In the genomic region with DNA sequence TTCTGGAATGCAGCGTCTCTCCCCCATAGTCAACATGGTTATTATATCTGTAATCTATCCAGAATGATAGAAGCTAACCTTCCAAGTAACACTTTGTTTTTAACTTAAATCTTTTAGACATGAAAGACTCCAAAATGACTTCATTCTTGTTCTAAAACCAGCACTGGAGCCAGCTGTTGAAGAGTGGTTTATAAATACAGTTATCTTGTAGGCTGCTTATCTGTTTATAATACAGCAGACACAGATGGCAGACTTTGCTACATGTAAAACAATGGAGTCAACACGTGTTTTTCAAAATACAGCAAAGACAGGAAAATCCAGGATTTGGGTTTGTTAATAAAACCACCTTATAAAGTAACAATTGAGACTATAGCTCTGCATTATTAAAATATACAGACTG, we compare ENCODE assay signal across 16 cellular contexts. TPM values are rescaled to one million over a fixed set of nuclear protein-coding genes. Genes with fewer than 3 reads are reported as not detected.
A peak's percentile ranks its signal among the peaks of the same experiment; 100 is the strongest.
DNase-seq lines count a peak whose midpoint lies in the region; ATAC-seq, FAIRE-seq and TF ChIP-seq lines count a peak whose summit lies in the region.
"Had no signal": no experiment of that assay in that cellular context is flagged by ENCODE, and none has a peak within 500 bp of the region (broad histone marks: within the 10 kb centered on the region; RNA-seq: fewer than 3 reads in every experiment).

No MANE protein-coding gene starts in this region.

- peaks cover 84% of the 10 kb centered on the region for H3K36me3 Mint-ChIP-seq in Caco-2 (ENCODE audit: insufficient read depth, unreplicated experiment)

- no peak overlapping the region for H3K4me3 Mint-ChIP-seq in Caco-2 (ENCODE audit: unreplicated experiment)

- intact Hi-C loops in Caco-2 (cut with micrococcal nuclease; ENCODE audit: unreplicated experiment) (loop anchor here (2.0 kb wide), 1 partner anchor 505 kb away; no protein-coding TSS in a partner anchor), PC-3 (cut with micrococcal nuclease) (loop anchor here (1.0 kb wide), 2 partner anchors 113 to 176 kb away; no protein-coding TSS in a partner anchor), endothelial cell of umbilical vein (cut with micrococcal nuclease) (no loop called here)

- H3K27ac Mint-ChIP-seq in Caco-2 (ENCODE audit: unreplicated experiment) = no peak overlapping the region

- DNase-seq in Caco-2 (no peak), PC-3 (no peak), endothelial cell of umbilical vein (ENCODE audit: low read depth, low spot score) (no peak)
- DNase-seq: H7, KG1, MM.1S, NCI-H1105 treated with DMSO at 0.1 percent for 48 hours, NCI-H187, NCI-H446 treated with DMSO at 0.1 percent for 48 hours, NCI-H748 treated with DMSO at 0.1 percent for 48 hours had no signal

- H3K4me2 ChIP-seq in PC-3 (ENCODE audit: low read length) = no peak overlapping the region
- no peak overlapping the region for H3K4me2 ChIP-seq in endothelial cell of umbilical vein (ENCODE audit: insufficient read depth, low read length)
- H3K4me2 ChIP-seq in parathyroid adenoma (ENCODE audit: low read length) = no peak overlapping the region

- no peak for FAIRE-seq in endothelial cell of umbilical vein (lab: Jason Lieb, UNC)
- FAIRE-seq: HTR-8/SVneo had no signal

- H4K20me1 ChIP-seq in PC-3 (ENCODE audit: low read length) = no peaks in the 10 kb centered on the region
- H4K20me1 ChIP-seq in endothelial cell of umbilical vein (replicated peaks; ENCODE audit: control insufficient read depth, extremely low read depth, insufficient read depth, low read length) = no peaks in the 10 kb centered on the region

- H3K36me3 ChIP-seq in Caco-2 (ENCODE audit: control insufficient read depth, insufficient read depth, low read length) (peaks cover 9% of the 10 kb centered on the region), PC-3 (ENCODE audit: low read depth, low read length) (peaks cover 47% of the 10 kb centered on the region), endothelial cell of umbilical vein (ENCODE audit: control insufficient read depth in 2 of 2, extremely low read depth in 1 of 2, insufficient read depth in 2 of 2, low read length in 2 of 2) (peaks cover 24 to 31% of the 10 kb centered on the region in 2 experiments), parathyroid adenoma (ENCODE audit: control insufficient read depth, insufficient read depth, low read length) (no peaks in the 10 kb centered on the region)

- H3K79me2 ChIP-seq in PC-3 (ENCODE audit: low read length) (no peaks in the 10 kb centered on the region), endothelial cell of umbilical vein (ENCODE audit: control insufficient read depth, insufficient read depth, low read length) (peaks cover 2% of the 10 kb centered on the region), parathyroid adenoma (no peaks in the 10 kb centered on the region)

- POLR2A ChIA-PET in Caco-2 (lab: Charles Lee) = no interaction called here
- POLR2A ChIA-PET in PC-3 (lab: Charles Lee; ENCODE audit: unreplicated experiment) = no interaction called here
- POLR2A ChIA-PET in endothelial cell of umbilical vein (lab: Charles Lee) = no interaction called here

- no peaks in the 10 kb centered on the region for H3K9me2 ChIP-seq in PC-3 (replicated peaks; ENCODE audit: low read length)

- H3K4me1 Mint-ChIP-seq in Caco-2 (ENCODE audit: low read depth, unreplicated experiment) = no peaks in the 10 kb centered on the region

- 0 out of 2 replicates have a peak, but pooled peaks cover 3% of the 10 kb centered on the region for H3K4me1 ChIP-seq in Caco-2
- H3K4me1 ChIP-seq in PC-3 (ENCODE audit: insufficient read depth, low read length) = no peaks in the 10 kb centered on the region
- peaks cover 5% of the 10 kb centered on the region for H3K4me1 ChIP-seq in endothelial cell of umbilical vein (ENCODE audit: control insufficient read depth, extremely low read depth, insufficient read depth, low read length)
- peaks cover 21% of the 10 kb centered on the region for H3K4me1 ChIP-seq in parathyroid adenoma

- BruUV-seq in Caco-2 (replicated peaks; lab: Mats Ljungman, UMichigan) (TSS peak; percentile 75), PC-3 (replicated peaks; lab: Mats Ljungman, UMichigan) (TSS peak; percentile 59), endothelial cell of umbilical vein (replicated peaks; lab: Mats Ljungman, UMichigan) (TSS peak; percentile 65)

- ATAC-seq in PC-3 (no peak), HG02852 (IDR thresholded peaks at IDR 0.05; ENCODE audit: unreplicated experiment) (no peak), HG02840 (IDR thresholded peaks at IDR 0.05; ENCODE audit: low FRiP score, unreplicated experiment) (no peak), HG03196 (IDR thresholded peaks at IDR 0.05; ENCODE audit: unreplicated experiment) (no peak)
- ATAC-seq: Right ventricle myocardium inferior had no signal

- dilution Hi-C loops in endothelial cell of umbilical vein (cut with MboI; ENCODE audit: extremely low pct_ligation_motif_present, low sequenced_read_pairs) = no loop called here

- no peak overlapping the region for H3K27ac ChIP-seq in PC-3 (ENCODE audit: low read length)
- no peak overlapping the region for H3K27ac ChIP-seq in endothelial cell of umbilical vein (ENCODE audit: insufficient read depth, low read depth, low read length)
- H3K27ac ChIP-seq in parathyroid adenoma = no peak overlapping the region

- TF ChIP-seq POLR2A in endothelial cell of umbilical vein (IDR thresholded peaks at IDR 0.05; ENCODE audit: low read depth, low read length) = no peak

- TF ChIP-seq CTCF in Caco-2 (IDR thresholded peaks at IDR 0.05; ENCODE audit: insufficient read depth in 1 of 2, low read depth in 1 of 2, low read length in 1 of 2, severe bottlenecking in 1 of 2, unreplicated experiment in 1 of 2) (no peak), PC-3 (conservative IDR thresholded peaks at IDR 0.05; ENCODE audit: low read depth, low read length) (no peak), endothelial cell of umbilical vein (IDR thresholded peaks at IDR 0.05; ENCODE audit: extremely low read depth in 1 of 2, insufficient read depth in 1 of 2, low read depth in 1 of 2, low read length in 2 of 2) (no peak), parathyroid adenoma (IDR thresholded peaks at IDR 0.05) (no peak)

- CTCF ChIA-PET in Caco-2 (lab: Charles Lee) = interaction anchor here (1.8 kb wide), 1 partner anchor 209 kb away, joined by 6 read pairs; no protein-coding TSS in a partner anchor
- CTCF ChIA-PET in PC-3 (lab: Charles Lee) = no interaction called here
- CTCF ChIA-PET in endothelial cell of umbilical vein (lab: Charles Lee) = interaction anchor here (1.0 to 1.2 kb wide), 3 partner anchors 11 to 525 kb away, joined by 3 to 4 read pairs (median 3); no protein-coding TSS in a partner anchor

- H3K9ac ChIP-seq in PC-3 (ENCODE audit: low read length) (no peak overlapping the region), endothelial cell of umbilical vein (replicated peaks; ENCODE audit: extremely low read depth, insufficient read depth, low read length) (no peak overlapping the region), parathyroid adenoma (no peak overlapping the region)

- H3K4me3 ChIP-seq in Caco-2 (ENCODE audit: low read depth, low read length) (no peak overlapping the region), PC-3 (ENCODE audit: low read length) (no peak overlapping the region), endothelial cell of umbilical vein (replicated peaks in 1 of 3; ENCODE audit: insufficient read depth in 1 of 3, low read depth in 1 of 3, low read length in 3 of 3) (no peak overlapping the region), parathyroid adenoma (ENCODE audit: low read depth, low read length) (no peak overlapping the region)

- H3K9me3 ChIP-seq in Caco-2 (no peaks in the 10 kb centered on the region), PC-3 (ENCODE audit: low read length) (no peaks in the 10 kb centered on the region), endothelial cell of umbilical vein (replicated peaks; ENCODE audit: control insufficient read depth, insufficient read depth, low read length) (no peaks in the 10 kb centered on the region), parathyroid adenoma (ENCODE audit: control insufficient read depth, low read length) (no peaks in the 10 kb centered on the region)

- no peaks in the 10 kb centered on the region for H3K9me1 ChIP-seq in endothelial cell of umbilical vein (replicated peaks; ENCODE audit: control insufficient read depth, extremely low read depth, insufficient read depth, low read length)

- H2AFZ ChIP-seq in PC-3 (ENCODE audit: low read length) (no peak overlapping the region), endothelial cell of umbilical vein (ENCODE audit: low read depth, low read length) (no peak overlapping the region), parathyroid adenoma (peak overlapping the region; percentile 13)

- no peaks in the 10 kb centered on the region for H3K9me3 Mint-ChIP-seq in Caco-2 (ENCODE audit: unreplicated experiment)

- H3K27me3 Mint-ChIP-seq in Caco-2 (ENCODE audit: insufficient read depth, unreplicated experiment) = no peaks in the 10 kb centered on the region

- H3F3A ChIP-seq in PC-3 (ENCODE audit: low read length, unreplicated experiment) = no peaks in the 10 kb centered on the region

- no peaks in the 10 kb centered on the region for H3K27me3 ChIP-seq in Caco-2 (replicated peaks; ENCODE audit: control insufficient read depth, insufficient read depth, low read length)
- H3K27me3 ChIP-seq in PC-3 (ENCODE audit: low read length) = no peaks in the 10 kb centered on the region
- no peaks in the 10 kb centered on the region for H3K27me3 ChIP-seq in endothelial cell of umbilical vein (ENCODE audit: control insufficient read depth in 2 of 2, insufficient read depth in 2 of 2, low read length in 2 of 2)
- no peaks in the 10 kb centered on the region for H3K27me3 ChIP-seq in parathyroid adenoma (ENCODE audit: control insufficient read depth, insufficient read depth, low read length)

TF ChIP-seq in endothelial cell of umbilical vein, 7 proteins besides CTCF, POLR2A, EP300 and RAD21 (continues in another document):
- TF ChIP-seq, protein P1, sequence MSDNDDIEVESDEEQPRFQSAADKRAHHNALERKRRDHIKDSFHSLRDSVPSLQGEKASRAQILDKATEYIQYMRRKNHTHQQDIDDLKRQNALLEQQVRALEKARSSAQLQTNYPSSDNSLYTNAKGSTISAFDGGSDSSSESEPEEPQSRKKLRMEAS (IDR thresholded peaks at IDR 0.05; ENCODE audit: insufficient read depth, insufficient read length) = no peak
- no peak for TF ChIP-seq POLR2AphosphoS5 (IDR thresholded peaks at IDR 0.05; ENCODE audit: insufficient read depth, low read depth, low read length)
- TF ChIP-seq EZH2 (IDR thresholded peaks at IDR 0.05; ENCODE audit: borderline replicate concordance, low read depth, low read length, severe bottlenecking) = no peak

RNA-seq across cellular contexts. Expression of a gene that starts 48.8 kb away (rescaled TPM):
- total RNA-seq in Caco-2 (2022) (14.1 and 15.1 TPM in 2 replicates), PC-3 (2014; rRNA removed) (1.7 and 8.5 TPM in 2 replicates), endothelial cell of umbilical vein (0.46 TPM in 1 of 2 replicates, not detected in the other)
- polyA plus RNA-seq in endothelial cell of umbilical vein = 0.13 TPM in 1 of 2 replicates, not detected in the other
- 0.04 TPM in 1 of 2 replicates, not detected in the other for polyA plus RNA-seq in endothelial cell of umbilical vein (2011; cell fraction: cytosol; rRNA removed)
- polyA plus RNA-seq in endothelial cell of umbilical vein (2011; cell fraction: nucleus; rRNA removed) = not detected in 2 replicates
- 0.29 TPM in 1 of 2 replicates, not detected in the other for polyA plus RNA-seq in endothelial cell of umbilical vein (2012)
- not detected in 2 replicates for polyA minus RNA-seq in endothelial cell of umbilical vein
- 2.6 TPM for polyA minus RNA-seq in endothelial cell of umbilical vein (2011; cell fraction: cytosol; rRNA and poly(A)+ RNA removed)
- polyA minus RNA-seq in endothelial cell of umbilical vein (2011; cell fraction: nucleus; rRNA and poly(A)+ RNA removed) = not detected in 2 replicates
